In the genomic region with DNA sequence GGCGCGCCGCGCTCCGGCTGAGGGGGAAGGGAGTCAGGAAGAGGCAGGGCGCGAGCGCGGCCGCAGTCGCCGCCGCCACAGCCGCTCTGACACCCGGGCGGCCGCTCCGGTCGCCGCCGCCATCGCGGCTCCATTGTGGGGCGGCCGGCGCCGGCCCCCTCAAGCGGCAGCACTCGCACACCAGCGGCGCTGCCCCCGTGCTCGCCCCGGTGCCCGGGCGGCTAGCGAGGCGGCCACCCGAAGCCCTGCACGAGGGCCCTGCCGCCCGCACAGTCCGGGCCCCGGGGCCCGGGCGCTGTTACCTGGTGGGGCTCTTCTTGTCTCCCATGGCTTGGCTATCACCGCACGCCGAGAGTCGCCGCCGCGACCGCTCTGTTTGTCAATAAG, we compare ENCODE assay signal across 1 cellular context.
TF ChIP-seq lines count a peak whose summit lies in the region.

No MANE protein-coding gene starts in this region.

TF ChIP-seq in GM12878, 131 proteins besides CTCF, POLR2A, EP300 and RAD21 (continued from another document):
- no peak for TF ChIP-seq CUX1 (IDR thresholded peaks at IDR 0.05; ENCODE audit: insufficient replicate concordance, low read depth, low read length)
